In genomic region chr11:74673956-74674355, GRCh38 we compare ENCODE assay signal across 16 cellular contexts. TPM values are rescaled to one million over a fixed set of nuclear protein-coding genes. Genes with fewer than 3 reads are reported as not detected.
A peak's percentile ranks its signal among the peaks of the same experiment; 100 is the strongest.
DNase-seq lines count a peak whose midpoint lies in the region; ATAC-seq, FAIRE-seq and TF ChIP-seq lines count a peak whose summit lies in the region.
"Had no signal": no experiment of that assay in that cellular context is flagged by ENCODE, and none has a peak within 500 bp of the region (broad histone marks: within the 10 kb centered on the region; RNA-seq: fewer than 3 reads in every experiment).

No MANE protein-coding gene starts in this region.

- no peaks in the 10 kb centered on the region for H4K20me1 ChIP-seq in GM23248 (ENCODE audit: insufficient read depth)
- H4K20me1 ChIP-seq in astrocyte (ENCODE audit: insufficient read depth, low read length): no peaks in the 10 kb centered on the region

- H3K27ac ChIP-seq in GM23248 (peak overlapping the region; percentile 98), astrocyte (ENCODE audit: low read depth, low read length) (peak overlapping the region; percentile 97)
- H3K27ac ChIP-seq: foreskin keratinocyte had no signal

- no peak overlapping the region for H3K4me3 Mint-ChIP-seq in astrocyte (ENCODE audit: unreplicated experiment)
- H3K4me3 Mint-ChIP-seq: activated CD8-positive, alpha-beta T cell treated with anti-CD3 and anti-CD28 coated beads, Interleukin-2, amount 10 ng/mL, durations not matched to agents 7 days and 5 days had no signal

- H3K36me3 ChIP-seq in GM23248 (ENCODE audit: low read depth) (no peaks in the 10 kb centered on the region), astrocyte (ENCODE audit: insufficient read depth, low read length) (no peaks in the 10 kb centered on the region), skeletal muscle satellite cell (ENCODE audit: insufficient read depth, low read length) (no peaks in the 10 kb centered on the region)
- H3K36me3 ChIP-seq: BE2C had no signal

- in situ Hi-C loops in GM23248 (cut with MboI): no loop called here

- no peaks in the 10 kb centered on the region for H3K9me2 ChIP-seq in GM23248 (ENCODE audit: insufficient read depth)

- no peak for TF ChIP-seq POLR2A in lower leg skin (IDR thresholded peaks at IDR 0.05)

- H3K4me3 ChIP-seq in GM23248 (no peak overlapping the region; the same call in 1 of the 2 replicates), astrocyte (ENCODE audit: insufficient read depth, low read depth, low read length) (no peak overlapping the region), skeletal muscle satellite cell (ENCODE audit: low read length) (peak overlapping the region; percentile 4), lower leg skin (ENCODE audit: low read depth, poor library complexity, severe bottlenecking) (no peak overlapping the region)
- H3K4me3 ChIP-seq: mucosa of descending colon had no signal

- H3K79me2 ChIP-seq in GM23248 (ENCODE audit: insufficient read depth) (no peaks in the 10 kb centered on the region), astrocyte (ENCODE audit: insufficient read depth, low read length) (no peaks in the 10 kb centered on the region)

- peaks cover 6% of the 10 kb centered on the region for H3K9me3 Mint-ChIP-seq in astrocyte (ENCODE audit: unreplicated experiment)

- H3K9ac ChIP-seq in GM23248 (peak overlapping the region; percentile 81), astrocyte (ENCODE audit: low read length) (peak overlapping the region; percentile 78), skeletal muscle satellite cell (ENCODE audit: low read depth, low read length) (peak overlapping the region; percentile 83)

- H3F3A ChIP-seq in GM23248 (ENCODE audit: insufficient read depth): peaks cover 25% of the 10 kb centered on the region

- peaks cover 16% of the 10 kb centered on the region for H3K4me1 Mint-ChIP-seq in astrocyte (ENCODE audit: low read depth, unreplicated experiment)

- ATAC-seq in left lobe of liver: no peak
- ATAC-seq: activated CD8-positive, alpha-beta T cell treated with anti-CD3 and anti-CD28 coated beads, Interleukin-2, amount 10 ng/mL, durations not matched to agents 7 days and 5 days; foreskin keratinocyte had no signal

- TF ChIP-seq CTCF in astrocyte (IDR thresholded peaks at IDR 0.05; ENCODE audit: insufficient read depth, low read depth, low read length): no peak
- TF ChIP-seq CTCF in lower leg skin (IDR thresholded peaks at IDR 0.05): no peak

- H3K4me2 ChIP-seq in GM23248 (ENCODE audit: unreplicated experiment) (peak overlapping the region; percentile 24), astrocyte (ENCODE audit: low read length) (peak overlapping the region; percentile 65), skeletal muscle satellite cell (ENCODE audit: low read length) (peak overlapping the region; percentile 43)

- intact Hi-C loops in lower leg skin (cut with DNase I; ENCODE audit: low total_unique reads): no loop called here

- no peak overlapping the region for H3K27ac Mint-ChIP-seq in astrocyte (ENCODE audit: unreplicated experiment)
- H3K27ac Mint-ChIP-seq: activated CD8-positive, alpha-beta T cell treated with anti-CD3 and anti-CD28 coated beads, Interleukin-2, amount 10 ng/mL, durations not matched to agents 7 days and 5 days had no signal

- peaks cover 26% of the 10 kb centered on the region for H3K4me1 ChIP-seq in GM23248 (ENCODE audit: insufficient read depth)
- peaks cover 28% of the 10 kb centered on the region for H3K4me1 ChIP-seq in astrocyte (ENCODE audit: insufficient read depth, low read length)
- H3K4me1 ChIP-seq in skeletal muscle satellite cell (ENCODE audit: control insufficient read depth, insufficient read depth, low read length): peaks cover 39% of the 10 kb centered on the region
- H3K4me1 ChIP-seq: foreskin keratinocyte had no signal

- FAIRE-seq in astrocyte (lab: Jason Lieb, UNC): no peak

- peaks cover 8% of the 10 kb centered on the region for H3K36me3 Mint-ChIP-seq in astrocyte (ENCODE audit: low read depth, unreplicated experiment)

- H3K9me3 ChIP-seq in GM23248 (ENCODE audit: low read depth) (no peaks in the 10 kb centered on the region), astrocyte (ENCODE audit: insufficient read depth, low read depth, low read length) (no peaks in the 10 kb centered on the region), skeletal muscle satellite cell (replicated peaks; ENCODE audit: low read length) (no peaks in the 10 kb centered on the region)
- H3K9me3 ChIP-seq: BE2C, mucosa of descending colon had no signal

- 0 out of 2 replicates have a peak overlapping the region, but pooled peaks have one; percentile 1 for H2AFZ ChIP-seq in GM23248
- H2AFZ ChIP-seq in astrocyte (ENCODE audit: low read depth, low read length): peak overlapping the region; percentile 9

- H3K27me3 ChIP-seq in GM23248 (replicated peaks; ENCODE audit: insufficient read depth) (no peaks in the 10 kb centered on the region), astrocyte (ENCODE audit: insufficient read depth, low read length) (no peaks in the 10 kb centered on the region), skeletal muscle satellite cell (ENCODE audit: control insufficient read depth, insufficient read depth, low read length) (no peaks in the 10 kb centered on the region)
- H3K27me3 ChIP-seq: BE2C, foreskin keratinocyte had no signal

- no peak for DNase-seq in GM23248
- no peak for DNase-seq in astrocyte (ENCODE audit: low read depth)
- DNase-seq in left lobe of liver (ENCODE audit: low spot score): peak; percentile 22
- no peak for DNase-seq in NCI-H2171 treated with DMSO at 0.1 percent for 48 hours (lab: John Stamatoyannopoulos, UW)
- no peak for DNase-seq in activated effector memory CD4-positive, alpha-beta T cell treated with anti-CD3 and anti-CD28 coated beads, Interleukin-2, amount 50 U/mL, for 16 hours
- no peak for DNase-seq in lower leg skin (ENCODE audit: low spot score in 2 of 2)
- DNase-seq in NCI-H510A (lab: John Stamatoyannopoulos, UW): no peak
- DNase-seq: activated CD8-positive, alpha-beta T cell treated with anti-CD3 and anti-CD28 coated beads, Interleukin-2, amount 10 ng/mL, durations not matched to agents 7 days and 5 days; activated gamma-delta T cell; BE2C; effector CD8-positive, alpha-beta T cell; stimulated activated naive CD4-positive, alpha-beta T cell had no signal

- 94 to 99% methylated on average over 5 to 6 of the region's 6 CpGs for WGBS in GM23248 (ENCODE audit: low coverage in 1 of 2, low lambda C conversion rate in 2 of 2, missing lambda C conversion rate in 2 of 2), 2 experiments
- 80 to 86% methylated on average over 6 of the region's 6 CpGs for WGBS in lower leg skin, 2 donors

- H3K27me3 Mint-ChIP-seq in astrocyte (ENCODE audit: low read depth, unreplicated experiment): peaks cover 8% of the 10 kb centered on the region

RNA-seq across cellular contexts. Expression of gene CHRDL2, which starts 57.3 kb away (rescaled TPM):
- total RNA-seq in GM23248 (2014; rRNA removed; shearing (Covaris generic)): not detected in 2 replicates
- polyA plus RNA-seq in GM23248 (2016; fragmentation: Nextera tagmentation; extraction: Ambion mirVana): not detected in 2 replicates
- not detected in 2 replicates for total RNA-seq in astrocyte
- total RNA-seq in left lobe of liver: 8.8 TPM
- not detected in 2 replicates for total RNA-seq in skeletal muscle satellite cell (2012; rRNA removed)
- total RNA-seq in lower leg skin: not detected
- total RNA-seq: activated CD8-positive, alpha-beta T cell treated with anti-CD3 and anti-CD28 coated beads, Interleukin-2, amount 10 ng/mL, durations not matched to agents 7 days and 5 days; foreskin keratinocyte; renal cortical epithelial cell had no signal
- polyA plus RNA-seq: foreskin keratinocyte had no signal
